In the genomic region with DNA sequence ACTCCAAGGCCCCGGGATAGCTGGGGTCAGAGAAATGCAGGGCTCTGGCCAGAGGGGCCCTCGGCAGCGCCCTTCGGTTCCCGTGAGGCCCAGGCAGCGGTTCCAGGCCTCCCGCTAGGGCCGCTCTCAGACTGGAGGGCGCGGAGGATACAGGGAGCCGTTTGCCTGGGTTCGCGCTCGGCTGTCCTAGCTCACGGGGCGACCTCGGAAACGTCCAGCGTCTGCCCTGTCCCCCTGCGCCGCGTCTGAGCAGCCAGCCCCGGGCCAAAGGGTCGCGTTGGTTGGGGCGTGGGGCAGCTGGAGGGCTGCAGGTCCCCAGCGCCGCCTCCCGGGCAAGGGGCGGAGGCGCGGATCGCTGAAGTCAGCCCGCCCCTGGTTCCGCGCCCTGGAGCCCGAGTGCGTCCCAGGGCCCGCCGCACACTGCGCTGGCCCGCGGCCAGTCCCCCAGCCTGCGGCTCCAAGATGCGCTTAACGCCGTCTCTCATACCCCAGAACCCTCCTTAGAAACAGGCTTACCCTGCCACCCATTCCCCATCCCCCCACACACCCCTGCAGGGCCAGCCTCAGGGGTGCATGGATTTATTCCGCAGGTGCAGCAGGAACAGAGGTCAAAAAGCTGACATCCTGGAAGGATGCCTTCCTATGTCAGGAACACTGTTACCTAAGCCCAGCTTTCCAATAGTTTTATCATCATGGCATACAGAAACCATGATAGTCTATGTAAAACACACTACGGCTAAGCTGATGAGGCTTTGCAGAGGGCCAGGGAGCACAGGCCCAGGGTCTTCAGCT, we compare ENCODE assay signal across 9 cellular contexts. TPM values are rescaled to one million over a fixed set of nuclear protein-coding genes. Genes with fewer than 3 reads are reported as not detected.
DNase-seq lines count a peak whose midpoint lies in the region; ATAC-seq and TF ChIP-seq lines count a peak whose summit lies in the region.
"Had no signal": no experiment of that assay in that cellular context is flagged by ENCODE, and none has a peak within 500 bp of the region (broad histone marks: within the 10 kb centered on the region; RNA-seq: fewer than 3 reads in every experiment).

No MANE protein-coding gene starts in this region.

- no peaks in the 10 kb centered on the region for H4K20me1 ChIP-seq in hepatocyte (ENCODE audit: insufficient read depth, poor library complexity, severe bottlenecking)

- H3K4me3 ChIP-seq in adipocyte (ENCODE audit: low read length), result peak overlapping the region; percentile 69
- H3K4me3 ChIP-seq in hepatocyte, result no peak overlapping the region

- H3K4me1 ChIP-seq in adipocyte (ENCODE audit: control insufficient read depth, insufficient read depth, low read length) (peaks cover 28% of the 10 kb centered on the region), hepatocyte (ENCODE audit: insufficient read depth) (peaks cover 12% of the 10 kb centered on the region)

- H3K9ac ChIP-seq in adipocyte (ENCODE audit: low read length), result peak overlapping the region; percentile 65

- peak; percentile 79 for ATAC-seq in sciatic nerve
- ATAC-seq in HG02588 (IDR thresholded peaks at IDR 0.05; ENCODE audit: unreplicated experiment), result no peak
- ATAC-seq in HG03571 (IDR thresholded peaks at IDR 0.05; ENCODE audit: unreplicated experiment), result no peak
- ATAC-seq: activated T-helper 17 cell treated with anti-CD3 and anti-CD28 coated beads, Interleukin-2, amount 50 U/mL, for 72 hours had no signal

- H3K27ac ChIP-seq in hepatocyte, result no peak overlapping the region

- 8% methylated on average over 46 of the region's 49 CpGs for WGBS in hepatocyte (ENCODE audit: low lambda C conversion rate, missing lambda C conversion rate)

- peak overlapping the region; percentile 73 for H2AFZ ChIP-seq in hepatocyte

- TF ChIP-seq CTCF in hepatocyte (IDR thresholded peaks at IDR 0.05; ENCODE audit: poor library complexity), result peak; percentile 30

- H3K9me3 ChIP-seq in adipocyte (ENCODE audit: control insufficient read depth, low read length) (no peaks in the 10 kb centered on the region), hepatocyte (ENCODE audit: low read depth) (no peaks in the 10 kb centered on the region)

- H3K36me3 ChIP-seq in adipocyte (ENCODE audit: control insufficient read depth, insufficient read depth, low read length, severe bottlenecking), result no peaks in the 10 kb centered on the region
- no peaks in the 10 kb centered on the region for H3K36me3 ChIP-seq in hepatocyte (replicated peaks; ENCODE audit: insufficient read depth, low read depth)

- intact Hi-C loops in sciatic nerve (cut with DNase I), result no loop called here

- H3K27me3 ChIP-seq in adipocyte (replicated peaks; ENCODE audit: control insufficient read depth, insufficient read depth, low read length) (no peaks in the 10 kb centered on the region), hepatocyte (no peaks in the 10 kb centered on the region)

- H3K4me2 ChIP-seq in hepatocyte, result peak overlapping the region; percentile 92

- no peaks in the 10 kb centered on the region for H3K79me2 ChIP-seq in hepatocyte

- DNase-seq in ELF-1 (ENCODE audit: low read depth, low spot score), result peak; percentile 82
- DNase-seq in adipocyte (ENCODE audit: low read depth), result no peak
- peak; percentile 70 for DNase-seq in hepatocyte (ENCODE audit: low spot score)
- DNase-seq in sciatic nerve (ENCODE audit: low spot score), result no peak
- no peak for DNase-seq in NCI-H1694 treated with DMSO at 0.1 percent for 48 hours (lab: John Stamatoyannopoulos, UW)
- no peak for DNase-seq in LoVo (ENCODE audit: low spot score)

- H3K9me2 ChIP-seq in hepatocyte (replicated peaks; ENCODE audit: insufficient read depth), result no peaks in the 10 kb centered on the region

RNA-seq across cellular contexts. Expression of a gene that starts 22.1 kb away (rescaled TPM):
- not detected in 2 replicates for total RNA-seq in hepatocyte
- polyA plus RNA-seq in hepatocyte, result not detected in 2 replicates
- 0.18 TPM for total RNA-seq in sciatic nerve
- total RNA-seq: activated T-helper 17 cell treated with anti-CD3 and anti-CD28 coated beads, Interleukin-2, amount 50 U/mL, for 72 hours had no signal

RNA-seq across cellular contexts. Expression of a gene that starts 36.1 kb away (rescaled TPM):
- total RNA-seq in hepatocyte, result 0.12 TPM in 1 of 2 replicates, not detected in the other
- polyA plus RNA-seq in hepatocyte, result 0.31 and 0.43 TPM in 2 replicates
- total RNA-seq in sciatic nerve, result 4.9 TPM

Comparison
In these comparisons a context has a peak if more than half of its experiments do, and no peak if none do; other contexts are left out.
1. DNase-seq: peak in ELF-1 (single experiment) and hepatocyte (single experiment); none in adipocyte (single experiment), sciatic nerve (single experiment), NCI-H1694 treated with DMSO at 0.1 percent for 48 hours (single experiment) and LoVo (single experiment).